ENCODE assay signal across 31 cellular contexts in the genomic region with DNA sequence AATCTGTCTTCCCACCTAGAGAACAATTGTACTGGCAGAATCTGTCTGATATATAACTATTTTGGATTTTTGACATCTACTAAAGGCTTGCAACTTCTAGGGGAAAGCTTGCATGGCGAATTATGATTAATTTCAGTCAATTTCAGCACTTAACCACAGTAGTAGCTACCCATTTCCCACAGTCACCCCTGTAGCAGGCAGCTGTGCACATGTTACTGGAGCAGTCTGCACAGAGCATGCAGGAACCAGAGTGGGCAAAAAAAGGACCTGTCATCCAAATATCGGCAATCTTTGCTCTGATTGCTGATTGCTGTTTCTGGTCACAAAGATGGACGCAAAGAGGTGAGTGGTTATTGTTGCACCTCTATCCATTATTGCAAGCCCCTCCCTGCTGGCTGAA.
"Had no signal": no experiment of that assay in that cellular context is flagged by ENCODE, and none has a peak within 500 bp of the region (broad histone marks: within the 10 kb centered on the region; RNA-seq: fewer than 3 reads in every experiment).

No MANE protein-coding gene starts in this region.

- H3K4me1 Mint-ChIP-seq: naive B cell; neural crest cell; stimulated activated naive B cell treated with anti-CD40 and anti-IgM and Interleukin-4, amounts not matched to agents 10 μg/mL and 1 μg/mL and 100 μg/mL, for 72 hours had no signal

- ATAC-seq: foreskin keratinocyte; gastroesophageal sphincter; heart right ventricle; left cardiac atrium; left lung; mucosa of descending colon; natural killer cell treated with Interleukin-12 subunit alpha and Interleukin-12 subunit beta and Interleukin-15 and Interleukin-18, amount 100 ng/mL, for 72 hours; sciatic nerve; stimulated activated naive B cell treated with anti-CD40 and anti-IgM and Interleukin-4, amounts not matched to agents 10 μg/mL and 1 μg/mL and 100 μg/mL, for 72 hours; upper lobe of right lung had no signal

- H3K79me2 ChIP-seq: parathyroid adenoma had no signal

- H3K4me3 Mint-ChIP-seq: mesothelial cell of epicardium; naive B cell; natural killer cell treated with Interleukin-12 subunit alpha and Interleukin-12 subunit beta and Interleukin-15 and Interleukin-18, amount 100 ng/mL, for 72 hours; neural crest cell; stimulated activated naive B cell treated with anti-CD40 and anti-IgM and Interleukin-4, amounts not matched to agents 10 μg/mL and 1 μg/mL and 100 μg/mL, for 72 hours; stimulated activated naive CD8-positive, alpha-beta T cell treated with anti-CD3 and anti-CD28 coated beads, Interleukin-15, Interleukin-2, amounts not matched to agents 100 ng/mL and 50 ng/mL, for 24 hours had no signal

- H3K9me3 ChIP-seq: esophagus muscularis mucosa, gastroesophageal sphincter, heart right ventricle, left lung, mucosa of descending colon, prostate gland, right atrium auricular region, suprapubic skin, transverse colon, upper lobe of right lung, uterus had no signal

- FAIRE-seq: endothelial cell of umbilical vein, islet of Langerhans had no signal

- H3K27ac ChIP-seq: coronary artery, esophagus muscularis mucosa, foreskin keratinocyte, gastroesophageal sphincter, heart right ventricle, left lung, parathyroid adenoma, prostate gland, right atrium auricular region, suprapubic skin, transverse colon, upper lobe of right lung, uterus had no signal

- H3K4me1 ChIP-seq: esophagus muscularis mucosa, foreskin keratinocyte, gastroesophageal sphincter, heart right ventricle, left lung, parathyroid adenoma, prostate gland, right atrium auricular region, suprapubic skin, transverse colon, upper lobe of right lung, uterus had no signal

- H3K36me3 ChIP-seq: esophagus muscularis mucosa, gastroesophageal sphincter, heart right ventricle, left lung, prostate gland, right atrium auricular region, suprapubic skin, transverse colon, upper lobe of right lung, uterus had no signal

- H3K36me3 Mint-ChIP-seq: mesothelial cell of epicardium; naive B cell; natural killer cell treated with Interleukin-12 subunit alpha and Interleukin-12 subunit beta and Interleukin-15 and Interleukin-18, amount 100 ng/mL, for 72 hours; stimulated activated naive B cell treated with anti-CD40 and anti-IgM and Interleukin-4, amounts not matched to agents 10 μg/mL and 1 μg/mL and 100 μg/mL, for 72 hours had no signal

- DNase-seq: dermis blood vessel endothelial cell; effector memory CD4-positive, alpha-beta T cell; foreskin keratinocyte; heart right ventricle; hippocampal formation; left cardiac atrium; left lung; mesenchymal stem cell; mucosa of descending colon; naive B cell; stimulated activated CD4-positive, alpha-beta T cell treated with anti-CD3 and anti-CD28 coated beads, Interleukin-12 subunit alpha, Interleukin-12 subunit beta, amount 100 ng/mL, for 4 hours; stimulated activated CD4-positive, alpha-beta T cell treated with anti-CD3 and anti-CD28 coated beads, Interleukin-1b, Interleukin-23, amount 100 ng/mL, for 48 hours; stimulated activated naive B cell treated with anti-CD40 and anti-IgM and Interleukin-4, amounts not matched to agents 10 μg/mL and 1 μg/mL and 100 μg/mL, for 72 hours; transverse colon; upper lobe of right lung; uterus had no signal

- H3K9me3 Mint-ChIP-seq: neural crest cell; stimulated activated naive B cell treated with anti-CD40 and anti-IgM and Interleukin-4, amounts not matched to agents 10 μg/mL and 1 μg/mL and 100 μg/mL, for 72 hours; stimulated activated naive CD8-positive, alpha-beta T cell treated with anti-CD3 and anti-CD28 coated beads, Interleukin-15, Interleukin-2, amounts not matched to agents 100 ng/mL and 50 ng/mL, for 24 hours had no signal

- H3K4me3 ChIP-seq: coronary artery, esophagus muscularis mucosa, gastroesophageal sphincter, heart right ventricle, left lung, mucosa of descending colon, prostate gland, right atrium auricular region, smooth muscle cell, suprapubic skin, transverse colon, upper lobe of right lung, uterus had no signal

- H3K27ac Mint-ChIP-seq: mesothelial cell of epicardium; naive B cell; natural killer cell treated with Interleukin-12 subunit alpha and Interleukin-12 subunit beta and Interleukin-15 and Interleukin-18, amount 100 ng/mL, for 72 hours; stimulated activated naive B cell treated with anti-CD40 and anti-IgM and Interleukin-4, amounts not matched to agents 10 μg/mL and 1 μg/mL and 100 μg/mL, for 72 hours; stimulated activated naive CD8-positive, alpha-beta T cell treated with anti-CD3 and anti-CD28 coated beads, Interleukin-15, Interleukin-2, amounts not matched to agents 100 ng/mL and 50 ng/mL, for 24 hours had no signal

- H3K4me2 ChIP-seq: smooth muscle cell had no signal

- H3K27me3 Mint-ChIP-seq: naive B cell; natural killer cell treated with Interleukin-12 subunit alpha and Interleukin-12 subunit beta and Interleukin-15 and Interleukin-18, amount 100 ng/mL, for 72 hours; stimulated activated naive B cell treated with anti-CD40 and anti-IgM and Interleukin-4, amounts not matched to agents 10 μg/mL and 1 μg/mL and 100 μg/mL, for 72 hours; stimulated activated naive CD8-positive, alpha-beta T cell treated with anti-CD3 and anti-CD28 coated beads, Interleukin-15, Interleukin-2, amounts not matched to agents 100 ng/mL and 50 ng/mL, for 24 hours had no signal

- H3K27me3 ChIP-seq: esophagus muscularis mucosa, foreskin keratinocyte, gastroesophageal sphincter, heart right ventricle, left lung, right atrium auricular region, suprapubic skin, transverse colon, upper lobe of right lung, uterus had no signal

- H2AFZ ChIP-seq: parathyroid adenoma had no signal

- H3K9ac ChIP-seq: parathyroid adenoma had no signal
